In genomic region chr4:173538148-173538902, GRCh38 we compare ENCODE assay signal across 8 cellular contexts. TPM values are rescaled to one million over a fixed set of nuclear protein-coding genes. Genes with fewer than 3 reads are reported as not detected.
DNase-seq lines count a peak whose midpoint lies in the region; ATAC-seq, FAIRE-seq and TF ChIP-seq lines count a peak whose summit lies in the region.

No MANE protein-coding gene starts in this region.

- no peaks in the 10 kb centered on the region for H3K9me3 ChIP-seq in mesodermal cell (ENCODE audit: control insufficient read depth, low read length)
- H3K9me3 ChIP-seq in aorta (ENCODE audit: control insufficient read depth, low read length) = no peaks in the 10 kb centered on the region

- peaks cover 0 to 18% (median 4%) of the 10 kb centered on the region in 5 experiments for H3K9me3 Mint-ChIP-seq in brain

- H3K4me3 Mint-ChIP-seq in brain = peak overlapping the region; percentile 72 to 80 (median 78)

- no peaks in the 10 kb centered on the region for H3K36me3 ChIP-seq in mesodermal cell (ENCODE audit: control insufficient read depth, insufficient read depth, low read length)
- no peaks in the 10 kb centered on the region for H3K36me3 ChIP-seq in aorta (ENCODE audit: control insufficient read depth in 1 of 2, insufficient read depth in 2 of 2, low read length in 1 of 2)

- FAIRE-seq in D721Med (lab: Jason Lieb, UNC) = no peak

- peaks cover 15% of the 10 kb centered on the region for H3K4me1 Mint-ChIP-seq in brain

- 0 to 1% methylated on average over 40 to 56 of the region's 59 CpGs for WGBS in mesodermal cell (ENCODE audit: insufficient coverage in 2 of 2), 2 experiments
- WGBS in aorta, 2 donors = 10 to 13% methylated on average over 52 to 59 of the region's 59 CpGs

- DNase-seq in DMS53 (lab: John Stamatoyannopoulos, UW) (peak; percentile 74), MV-4-11 (lab: John Stamatoyannopoulos, UW) (peak; percentile 82), aorta (peak; percentile 68 to 82), NCI-H187 (lab: John Stamatoyannopoulos, UW) (no peak), D721Med (ENCODE audit: insufficient read length, low spot score) (no peak)

- H3K4me1 ChIP-seq in mesodermal cell (ENCODE audit: control insufficient read depth, insufficient read depth, low read length, poor library complexity, severe bottlenecking) (peaks cover 5% of the 10 kb centered on the region), aorta (ENCODE audit: control insufficient read depth in 1 of 2, insufficient read depth in 2 of 2, low read length in 2 of 2) (peaks cover 0 to 3% of the 10 kb centered on the region in 2 donors)

- peaks cover 100% of the 10 kb centered on the region for H3K27me3 Mint-ChIP-seq in brain

- intact Hi-C loops in aorta (cut with DNase I) = no loop called here

- ATAC-seq in aorta (ENCODE audit: low FRiP score) = peak; percentile 67
- no peak for ATAC-seq in GM19452 (IDR thresholded peaks at IDR 0.05; ENCODE audit: unreplicated experiment)

- H3K36me3 Mint-ChIP-seq in brain = no peaks in the 10 kb centered on the region

- peak overlapping the region; percentile 30 for H3K4me3 ChIP-seq in mesodermal cell (ENCODE audit: extremely low read depth, insufficient read depth, low read length, poor library complexity, severe bottlenecking)
- peak overlapping the region; percentile 57 to 72 for H3K4me3 ChIP-seq in aorta (ENCODE audit: low read length in 2 of 2)

- no peak overlapping the region for H3K27ac ChIP-seq in mesodermal cell (ENCODE audit: low read depth, low read length, severe bottlenecking)
- peak overlapping the region; percentile 47 to 82 for H3K27ac ChIP-seq in aorta (ENCODE audit: low read depth in 1 of 2, low read length in 2 of 2)

- TF ChIP-seq CTCF in brain (conservative IDR thresholded peaks at IDR 0.05) = no peak
- no peak for TF ChIP-seq CTCF in D721Med (IDR thresholded peaks at IDR 0.05; ENCODE audit: insufficient read depth, missing control alignments)

- H3K27ac Mint-ChIP-seq in brain = peak overlapping the region in 1 of 5 experiments; percentile 64

- H3K27me3 ChIP-seq in aorta (ENCODE audit: control insufficient read depth in 1 of 2, insufficient read depth in 2 of 2, low read length in 1 of 2) = no peaks in the 10 kb centered on the region

RNA-seq across cellular contexts. Expression of gene HAND2, which starts 8.3 kb away (rescaled TPM):
- polyA plus RNA-seq in brain (ENCODE audit: insufficient read depth, low read depth, low replicate concordance) (not detected), aorta (10 to 100 TPM; 17.0 to 36.7 TPM)
- polyA plus RNA-seq in mesodermal cell (2013, experiment 1 of 2) = 58.0 TPM
- polyA plus RNA-seq in mesodermal cell (2013, experiment 2 of 2) = 75.8 TPM
- 10 to 100 TPM in 1 of 2 donors, 1 to 10 TPM in 1; 5.2 to 19.5 TPM for total RNA-seq in aorta

Comparison
In these comparisons a context has a peak if more than half of its experiments do, and no peak if none do; other contexts are left out.
1. DNase-seq: peak in DMS53 (single experiment), MV-4-11 (single experiment) and aorta (2 of 2); none in NCI-H187 (0 of 2) and D721Med (single experiment).
2. RNA of gene HAND2, which starts 8.3 kb away (polyA plus RNA-seq): 17.0 to 36.7 TPM in aorta; not detected in brain (single experiment); every median in the first group is over 10 times any median in the second.